15 cellular contexts compared by ENCODE assay signal in the genomic region with DNA sequence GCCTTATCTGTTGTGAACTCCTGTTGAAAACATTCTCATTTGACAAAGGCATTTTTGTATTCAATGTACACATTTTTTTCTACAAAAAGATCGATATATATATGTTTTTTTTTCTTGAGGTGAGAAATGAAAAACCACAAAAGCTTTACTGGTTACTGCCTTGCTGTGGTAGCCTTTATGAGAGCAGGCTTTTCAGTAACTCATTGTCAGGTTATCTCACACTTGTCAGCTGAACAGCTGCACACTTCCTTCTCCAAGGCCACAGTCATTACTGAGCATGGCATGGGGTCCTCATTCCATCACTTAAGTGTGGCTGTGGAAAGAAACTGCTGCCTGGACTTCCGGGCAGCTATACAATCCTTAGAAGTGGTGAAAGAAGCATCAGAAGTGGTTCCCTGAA.
DNase-seq lines count a peak whose midpoint lies in the region; ATAC-seq and TF ChIP-seq lines count a peak whose summit lies in the region.
"Had no signal": no experiment of that assay in that cellular context is flagged by ENCODE, and none has a peak within 500 bp of the region (broad histone marks: within the 10 kb centered on the region; RNA-seq: fewer than 3 reads in every experiment).

No MANE protein-coding gene starts in this region.

- H3K27ac ChIP-seq in endodermal cell (ENCODE audit: low read depth, low read length) = no peak overlapping the region
- H3K27ac ChIP-seq: foreskin keratinocyte had no signal

- H3K4me1 ChIP-seq in endodermal cell (ENCODE audit: control insufficient read depth, insufficient read depth, low read length) = no peaks in the 10 kb centered on the region
- H3K4me1 ChIP-seq in Caco-2 = no peaks in the 10 kb centered on the region

- H3K9me3 ChIP-seq in endodermal cell (ENCODE audit: control insufficient read depth, low read length) (peaks cover 33% of the 10 kb centered on the region), Caco-2 (no peaks in the 10 kb centered on the region)

- H3K36me3 Mint-ChIP-seq in endodermal cell (ENCODE audit: low read depth) = peaks cover 3% of the 10 kb centered on the region
- H3K36me3 Mint-ChIP-seq in Caco-2 (ENCODE audit: insufficient read depth, unreplicated experiment) = no peaks in the 10 kb centered on the region
- H3K36me3 Mint-ChIP-seq: CD14-positive monocyte had no signal

- ATAC-seq in GM18870 (IDR thresholded peaks at IDR 0.05; ENCODE audit: unreplicated experiment) (peak; percentile 67), HG02588 (IDR thresholded peaks at IDR 0.05; ENCODE audit: unreplicated experiment) (peak; percentile 42), HG03457 (IDR thresholded peaks at IDR 0.05; ENCODE audit: unreplicated experiment) (peak; percentile 73)
- ATAC-seq: activated T-cell treated with anti-CD3 and anti-CD28 coated beads, Interleukin-2, amount 50 U/mL, for 72 hours; foreskin keratinocyte had no signal

- POLR2A ChIA-PET in Caco-2 (lab: Charles Lee) = no interaction called here

- H3K4me3 ChIP-seq in endodermal cell (ENCODE audit: low read length) = no peak overlapping the region
- H3K4me3 ChIP-seq in Caco-2 (ENCODE audit: low read depth, low read length) = no peak overlapping the region

- no peak overlapping the region for H3K4me3 Mint-ChIP-seq in endodermal cell
- H3K4me3 Mint-ChIP-seq in Caco-2 (ENCODE audit: unreplicated experiment) = no peak overlapping the region
- H3K4me3 Mint-ChIP-seq: activated T-cell treated with anti-CD3 and anti-CD28 coated beads, Interleukin-2, amount 50 U/mL, for 72 hours; CD14-positive monocyte had no signal

- DNase-seq in myocyte (ENCODE audit: low read depth) (peak; percentile 45), endodermal cell (no peak), HK-2 (ENCODE audit: unreplicated experiment) (no peak), Caco-2 (no peak), NCI-H146 (lab: John Stamatoyannopoulos, UW) (no peak)
- DNase-seq: activated CD4-positive, alpha-beta T cell treated with anti-CD3 and anti-CD28 coated beads for 4 hours; activated T-cell treated with anti-CD3 and anti-CD28 coated beads, Interleukin-2, amount 50 U/mL, for 72 hours; aorta; effector CD4-positive, alpha-beta T cell; foreskin keratinocyte; islet precursor cell had no signal

- no peaks in the 10 kb centered on the region for H3K4me1 Mint-ChIP-seq in endodermal cell
- H3K4me1 Mint-ChIP-seq in Caco-2 (ENCODE audit: low read depth, unreplicated experiment) = no peaks in the 10 kb centered on the region
- H3K4me1 Mint-ChIP-seq: CD14-positive monocyte had no signal

- CTCF ChIA-PET in Caco-2 (lab: Charles Lee) = no interaction called here

- TF ChIP-seq CTCF in endodermal cell (conservative IDR thresholded peaks at IDR 0.05) (no peak), Caco-2 (IDR thresholded peaks at IDR 0.05; ENCODE audit: insufficient read depth in 1 of 2, low read depth in 1 of 2, low read length in 1 of 2, severe bottlenecking in 1 of 2, unreplicated experiment in 1 of 2) (no peak)

- H3K27me3 ChIP-seq in endodermal cell (ENCODE audit: control insufficient read depth, insufficient read depth, low read length, poor library complexity, severe bottlenecking) (no peaks in the 10 kb centered on the region), Caco-2 (replicated peaks; ENCODE audit: control insufficient read depth, insufficient read depth, low read length) (no peaks in the 10 kb centered on the region)
- H3K27me3 ChIP-seq: foreskin keratinocyte had no signal

- no peaks in the 10 kb centered on the region for H3K36me3 ChIP-seq in endodermal cell (ENCODE audit: control insufficient read depth, insufficient read depth, low read length)
- H3K36me3 ChIP-seq in Caco-2 (ENCODE audit: control insufficient read depth, insufficient read depth, low read length) = no peaks in the 10 kb centered on the region

- H3K27ac Mint-ChIP-seq in endodermal cell = no peak overlapping the region
- no peak overlapping the region for H3K27ac Mint-ChIP-seq in Caco-2 (ENCODE audit: unreplicated experiment)
- H3K27ac Mint-ChIP-seq: activated T-cell treated with anti-CD3 and anti-CD28 coated beads, Interleukin-2, amount 50 U/mL, for 72 hours; CD14-positive monocyte had no signal

- intact Hi-C loops in Caco-2 (cut with micrococcal nuclease; ENCODE audit: unreplicated experiment) = no loop called here

- H3K27me3 Mint-ChIP-seq in endodermal cell (ENCODE audit: insufficient read depth) = no peaks in the 10 kb centered on the region
- H3K27me3 Mint-ChIP-seq in Caco-2 (ENCODE audit: insufficient read depth, unreplicated experiment) = no peaks in the 10 kb centered on the region

- 94% methylated on average over 2 of the region's 2 CpGs; no CpG with 5 or more reads in 1 of the 2 experiments for WGBS in endodermal cell (ENCODE audit: insufficient coverage in 1 of 2, insufficient read length in 1 of 2), 2 experiments

- no TSS peak for BruUV-seq in Caco-2 (replicated peaks; lab: Mats Ljungman, UMichigan)

- no peak overlapping the region for H3K9ac ChIP-seq in endodermal cell (ENCODE audit: extremely low read depth, low read length, poor library complexity, severe bottlenecking)

- H3K9me3 Mint-ChIP-seq in endodermal cell (peaks cover 27% of the 10 kb centered on the region), Caco-2 (ENCODE audit: unreplicated experiment) (peaks cover 10% of the 10 kb centered on the region)
